21 cellular contexts compared by ENCODE assay signal in the genomic region with DNA sequence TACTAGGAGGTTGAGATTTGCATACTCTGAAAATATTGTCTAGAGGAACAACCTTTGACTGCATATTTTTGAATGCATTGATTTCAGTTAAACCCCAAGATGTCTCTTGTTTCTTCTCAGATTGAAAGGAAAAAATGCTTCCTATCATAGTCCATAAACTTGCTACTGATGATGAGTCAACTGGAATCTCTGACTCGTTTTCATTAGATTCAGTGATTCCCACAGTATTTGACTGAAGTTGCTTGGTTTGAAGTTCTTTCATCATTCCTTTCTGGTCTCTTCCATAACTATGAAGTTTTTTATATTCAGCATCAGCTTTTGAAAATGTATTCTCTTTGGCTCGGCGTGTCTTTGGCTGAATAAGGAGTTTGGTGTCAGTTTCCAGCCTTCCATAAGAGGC. TPM values are rescaled to one million over a fixed set of nuclear protein-coding genes. Genes with fewer than 3 reads are reported as not detected.
DNase-seq lines count a peak whose midpoint lies in the region; ATAC-seq, FAIRE-seq and TF ChIP-seq lines count a peak whose summit lies in the region.
"Had no signal": no experiment of that assay in that cellular context is flagged by ENCODE, and none has a peak within 500 bp of the region (broad histone marks: within the 10 kb centered on the region; RNA-seq: fewer than 3 reads in every experiment).

No MANE protein-coding gene starts in this region.

- in situ Hi-C loops in IMR-90 (cut with MboI; ENCODE audit: low sequenced_read_pairs) = no loop called here
- in situ Hi-C loops in K562 (cut with MboI) = no loop called here

- no peak overlapping the region for H2BK15ac ChIP-seq in IMR-90 (ENCODE audit: low read depth, low read length)

- no peaks in the 10 kb centered on the region for H3K27me3 Mint-ChIP-seq in activated naive CD4-positive, alpha-beta T cell treated with anti-CD3 and anti-CD28 coated beads for 36 hours (ENCODE audit: low read depth)
- H3K27me3 Mint-ChIP-seq: naive B cell had no signal

- H3K9me3 ChIP-seq in IMR-90 (ENCODE audit: control insufficient read depth, insufficient read depth, low read length) (no peaks in the 10 kb centered on the region), K562 (replicated peaks; ENCODE audit: control insufficient read depth, insufficient read depth, low read depth, low read length) (no peaks in the 10 kb centered on the region), osteoblast (ENCODE audit: low read depth, low read length) (no peaks in the 10 kb centered on the region)
- H3K9me3 ChIP-seq: pancreas, Peyer's patch had no signal

- no peak overlapping the region for H3K56ac ChIP-seq in IMR-90 (ENCODE audit: extremely low read depth, insufficient read depth, low read length)

- H3K79me2 ChIP-seq in K562 (ENCODE audit: control insufficient read depth, insufficient read depth, low read length) (no peaks in the 10 kb centered on the region), osteoblast (ENCODE audit: insufficient read depth, low read length) (no peaks in the 10 kb centered on the region)

- no peak overlapping the region for H3K14ac ChIP-seq in IMR-90 (replicated peaks; ENCODE audit: low read depth, low read length)

- TF ChIP-seq RAD21 in IMR-90 (IDR thresholded peaks at IDR 0.05; ENCODE audit: low read length) (no peak), K562 (CRISPR knock-in tag; conservative IDR thresholded peaks at IDR 0.05 in 1 of 2, IDR thresholded peaks at IDR 0.05 in 1 of 2) (no peak)

- H3K27ac ChIP-seq in IMR-90 (ENCODE audit: insufficient read depth, low read length) (no peak overlapping the region), K562 (ENCODE audit: extremely low read depth, low read depth, low read length) (no peak overlapping the region), osteoblast (ENCODE audit: low read depth, low read length) (peak overlapping the region; percentile 32)
- H3K27ac ChIP-seq: HL-60, pancreas, Peyer's patch had no signal

- no peaks in the 10 kb centered on the region for H3K27me3 ChIP-seq in IMR-90 (ENCODE audit: control insufficient read depth, insufficient read depth, low read length)
- no peaks in the 10 kb centered on the region for H3K27me3 ChIP-seq in K562 (ENCODE audit: control insufficient read depth in 2 of 2, insufficient read depth in 2 of 2, low read length in 2 of 2)
- no peaks in the 10 kb centered on the region for H3K27me3 ChIP-seq in osteoblast (ENCODE audit: insufficient read depth, low read length)
- H3K27me3 ChIP-seq: pancreas, Peyer's patch had no signal

- FAIRE-seq in K562 (lab: Jason Lieb, UNC) = no peak
- FAIRE-seq: pancreas, TTC549 had no signal

- H2AFZ ChIP-seq in IMR-90 (replicated peaks; ENCODE audit: low read length, poor library complexity) (no peak overlapping the region), K562 (ENCODE audit: low read depth, low read length) (no peak overlapping the region), osteoblast (ENCODE audit: low read length) (no peak overlapping the region)

- peaks cover 13% of the 10 kb centered on the region for H3K36me3 Mint-ChIP-seq in activated naive CD4-positive, alpha-beta T cell treated with anti-CD3 and anti-CD28 coated beads for 36 hours (ENCODE audit: low read depth)

- no peak for DNase-seq in activated naive CD4-positive, alpha-beta T cell treated with anti-CD3 and anti-CD28 coated beads for 36 hours
- DNase-seq in activated naive CD4-positive, alpha-beta T cell treated with anti-CD3 and anti-CD28 coated beads, Interleukin-2, amount 50 U/mL, for 16 hours = no peak
- peak; percentile 64 for DNase-seq in IMR-90
- no peak for DNase-seq in K562 (ENCODE audit: extremely low read depth in 1 of 4, low spot score in 3 of 4)
- peak; percentile 39 for DNase-seq in osteoblast (ENCODE audit: insufficient read length, low spot score, missing footprints)
- no peak for DNase-seq in activated effector memory CD4-positive, alpha-beta T cell treated with anti-CD3 and anti-CD28 coated beads, Interleukin-2, amount 50 U/mL, for 16 hours
- DNase-seq in effector CD8-positive, alpha-beta T cell (lab: John Stamatoyannopoulos, UW) = no peak
- DNase-seq: GOT3; immature natural killer cell; naive B cell; NCI-H1105; NCI-H82; pancreas; Peyer's patch; stimulated activated CD4-positive, alpha-beta T cell treated with anti-CD3 and anti-CD28 coated beads, Interleukin-2, amount 100 ng/mL, for 48 hours had no signal

- TF ChIP-seq POLR2A in IMR-90 (IDR thresholded peaks at IDR 0.05; ENCODE audit: low read depth, low read length) (no peak), K562 (conservative IDR thresholded peaks at IDR 0.05) (no peak)

- H4K91ac ChIP-seq in IMR-90 (ENCODE audit: insufficient read depth, low read depth, low read length) = no peak overlapping the region

- H3K18ac ChIP-seq in IMR-90 (ENCODE audit: low read depth, low read length) = no peak overlapping the region

- no peak for TF ChIP-seq CTCF in IMR-90 (conservative IDR thresholded peaks at IDR 0.05; ENCODE audit: low read depth, low read length)
- TF ChIP-seq CTCF in K562 (IDR thresholded peaks at IDR 0.05 in 2 of 3, conservative IDR thresholded peaks at IDR 0.05 in 1 of 3; ENCODE audit: insufficient read depth in 2 of 3, low read depth in 1 of 3, low read length in 3 of 3) = no peak
- TF ChIP-seq CTCF in osteoblast (IDR thresholded peaks at IDR 0.05; ENCODE audit: extremely low read depth, low read depth, low read length) = no peak

- no peak overlapping the region for H3K4me3 ChIP-seq in IMR-90 (ENCODE audit: insufficient read depth, low read depth, low read length)
- H3K4me3 ChIP-seq in K562 = no peak overlapping the region
- no peak overlapping the region for H3K4me3 ChIP-seq in osteoblast (ENCODE audit: insufficient read depth, low read length)
- H3K4me3 ChIP-seq: lung, pancreas, Peyer's patch had no signal

- TF ChIP-seq EP300 in K562 (IDR thresholded peaks at IDR 0.05; ENCODE audit: low read length) = no peak

- H3K36me3 ChIP-seq in IMR-90 (ENCODE audit: control insufficient read depth, insufficient read depth, low read length) (peaks cover 6% of the 10 kb centered on the region; the same call in 1 of the 2 replicates), K562 (ENCODE audit: control insufficient read depth, insufficient read depth, low read length) (peaks cover 17% of the 10 kb centered on the region; the same call in 1 of the 3 replicates), osteoblast (ENCODE audit: insufficient read depth, low read length) (peaks cover 7% of the 10 kb centered on the region)

- H3K27ac Mint-ChIP-seq in activated naive CD4-positive, alpha-beta T cell treated with anti-CD3 and anti-CD28 coated beads for 36 hours = peak overlapping the region; percentile 64
- H3K27ac Mint-ChIP-seq: naive B cell had no signal

- no peak overlapping the region for H2AK5ac ChIP-seq in IMR-90 (ENCODE audit: low read depth, low read length)

- H4K20me1 ChIP-seq in IMR-90 (ENCODE audit: insufficient read depth, low read length) (no peaks in the 10 kb centered on the region), K562 (replicated peaks; ENCODE audit: control insufficient read depth, insufficient read depth, low read length) (no peaks in the 10 kb centered on the region), osteoblast (ENCODE audit: insufficient read depth, low read length) (no peaks in the 10 kb centered on the region)

- CTCF ChIA-PET in activated naive CD4-positive, alpha-beta T cell treated with anti-CD3 and anti-CD28 coated beads for 36 hours (lab: Charles Lee) = interaction anchor here (0.6 to 1.1 kb wide), 2 partner anchors 11 to 928 kb away, joined by 3 to 5 read pairs; a partner anchor contains a TSS
- CTCF ChIA-PET in IMR-90 (lab: Yijun Ruan, JAX) = interaction anchor here (0.7 to 1.9 kb wide), 2 partner anchors 11 to 83 kb away, joined by 3 to 6 read pairs; a partner anchor contains a TSS
- CTCF ChIA-PET in K562 (lab: Yijun Ruan, JAX; ENCODE audit: low intra/inter-chr PET ratio) = no interaction called here

- H3K79me1 ChIP-seq in IMR-90 (ENCODE audit: low read depth in 1 of 2, low read length in 2 of 2) = 0 out of 4 replicates have a peak, but pooled peaks cover 0 to 2% of the 10 kb centered on the region in 2 experiments

- H3K23ac ChIP-seq in IMR-90 (ENCODE audit: low read depth, low read length) = no peak overlapping the region

- no peaks in the 10 kb centered on the region for H3K4me1 ChIP-seq in IMR-90 (ENCODE audit: control insufficient read depth, insufficient read depth, low read length)
- H3K4me1 ChIP-seq in K562 (replicated peaks in 1 of 2; ENCODE audit: control insufficient read depth in 2 of 2, insufficient read depth in 2 of 2, low read length in 2 of 2) = no peaks in the 10 kb centered on the region
- H3K4me1 ChIP-seq in osteoblast (ENCODE audit: insufficient read depth, low read length) = no peaks in the 10 kb centered on the region
- H3K4me1 ChIP-seq: pancreas, Peyer's patch had no signal

- POLR2A ChIA-PET in IMR-90 (lab: Charles Lee; ENCODE audit: unreplicated experiment) (no interaction called here), K562 (lab: Yijun Ruan, JAX) (interaction anchor here (0.6 to 1.6 kb wide), 3 partner anchors 9 to 519 kb away, joined by 3 to 11 read pairs (median 4); a partner anchor contains a TSS)

- H3K9me1 ChIP-seq in IMR-90 (ENCODE audit: insufficient read depth, low read length) (no peaks in the 10 kb centered on the region), K562 (ENCODE audit: control insufficient read depth, insufficient read depth, low read length) (no peaks in the 10 kb centered on the region)

- no peak overlapping the region for H2BK120ac ChIP-seq in IMR-90 (ENCODE audit: low read depth, low read length)

- no peak overlapping the region for H3K4ac ChIP-seq in IMR-90 (ENCODE audit: low read depth, low read length)

- no peak overlapping the region for H2BK5ac ChIP-seq in IMR-90 (ENCODE audit: low read depth, low read length, poor library complexity, severe bottlenecking)

- no peak for ATAC-seq in IMR-90 (ENCODE audit: low read depth)
- ATAC-seq in K562 = no peak
- no peak for ATAC-seq in GM18519 (IDR thresholded peaks at IDR 0.05; ENCODE audit: low FRiP score, unreplicated experiment)
- ATAC-seq: pancreas had no signal

- H3K4me1 Mint-ChIP-seq in activated naive CD4-positive, alpha-beta T cell treated with anti-CD3 and anti-CD28 coated beads for 36 hours (ENCODE audit: low read depth) = peaks cover 9% of the 10 kb centered on the region
- H3K4me1 Mint-ChIP-seq: immature natural killer cell had no signal

- BruUV-seq in IMR-90 (replicated peaks; lab: Mats Ljungman, UMichigan) (TSS peak; percentile 85), K562 (replicated peaks; lab: Mats Ljungman, UMichigan) (TSS peak; percentile 12)

- no peak overlapping the region for H3K4me3 Mint-ChIP-seq in activated naive CD4-positive, alpha-beta T cell treated with anti-CD3 and anti-CD28 coated beads for 36 hours
- H3K4me3 Mint-ChIP-seq: immature natural killer cell, naive B cell had no signal

- H3K4me2 ChIP-seq in IMR-90 (ENCODE audit: low read depth, low read length) (no peak overlapping the region; the same call in 1 of the 2 replicates), K562 (ENCODE audit: insufficient read depth, low read length) (no peak overlapping the region), osteoblast (ENCODE audit: insufficient read depth, low read length) (no peak overlapping the region)

- H2BK20ac ChIP-seq in IMR-90 (ENCODE audit: low read depth, low read length) = no peak overlapping the region

- no peak overlapping the region for H4K8ac ChIP-seq in IMR-90 (ENCODE audit: low read depth in 2 of 2, low read length in 2 of 2)

- dilution Hi-C loops in IMR-90 (cut with HindIII; ENCODE audit: low sequenced_read_pairs, unreplicated experiment) = no loop called here

- no peak overlapping the region for H4K5ac ChIP-seq in IMR-90 (ENCODE audit: low read depth, low read length)

- H3K9me3 Mint-ChIP-seq in activated naive CD4-positive, alpha-beta T cell treated with anti-CD3 and anti-CD28 coated beads for 36 hours = no peaks in the 10 kb centered on the region
- H3K9me3 Mint-ChIP-seq: immature natural killer cell, naive B cell had no signal

- H3K9ac ChIP-seq in IMR-90 (ENCODE audit: low read depth, low read length) (no peak overlapping the region), K562 (ENCODE audit: insufficient read depth in 1 of 2, low read depth in 2 of 2, low read length in 2 of 2) (no peak overlapping the region)

- WGBS in IMR-90 (ENCODE audit: extremely low coverage in 2 of 2, insufficient read length in 1 of 2), 2 experiments = no CpG with 5 or more reads among the region's 3 CpGs
- WGBS in K562 (ENCODE audit: insufficient coverage, low coverage, missing lambda C conversion rate) = 65% methylated on average over 3 of the region's 3 CpGs

- intact Hi-C loops in activated naive CD4-positive, alpha-beta T cell treated with anti-CD3 and anti-CD28 coated beads for 36 hours (cut with micrococcal nuclease) = no loop called here
- intact Hi-C loops in IMR-90 (cut with micrococcal nuclease) (no loop called here), K562 (cut with micrococcal nuclease) (no loop called here)

- no peak overlapping the region for H2AK9ac ChIP-seq in IMR-90 (replicated peaks; ENCODE audit: low read depth, low read length, poor library complexity)

RNA-seq across cellular contexts. Expression of a gene that starts 10.7 kb away (rescaled TPM):
- total RNA-seq in activated naive CD4-positive, alpha-beta T cell treated with anti-CD3 and anti-CD28 coated beads for 36 hours = 10 to 100 TPM; 12.9 to 13.2 TPM
- total RNA-seq in IMR-90 (2012; rRNA removed) = 12.7 and 13.9 TPM in 2 replicates
- 6.8 and 8.1 TPM in 2 replicates for polyA plus RNA-seq in IMR-90 (2012; rRNA removed)
- 1.3 and 1.4 TPM in 2 replicates for polyA plus RNA-seq in IMR-90 (2012; cell fraction: cytosol; rRNA removed)
- 5.0 and 39.0 TPM in 2 replicates for polyA plus RNA-seq in IMR-90 (2012; cell fraction: nucleus; rRNA removed; ENCODE audit: low replicate concordance)
- 25.9 and 81.9 TPM in 2 replicates for total RNA-seq in K562 (2011; cell fraction: chromatin; rRNA removed; ENCODE audit: low replicate concordance)
- 15.8 and 16.4 TPM in 2 replicates for total RNA-seq in K562 (2011; cell fraction: nucleolus; rRNA removed)
- 26.4 and 27.9 TPM in 2 replicates for total RNA-seq in K562 (2011; cell fraction: nucleoplasm; rRNA removed)
- total RNA-seq in K562 (2014; rRNA removed) = 12.9 and 14.1 TPM in 2 replicates
- total RNA-seq in K562 (2014; rRNA removed; fragmentation: Illumina TruSeq; extraction: Trizol) = 30.2 TPM in 2 replicates
- total RNA-seq in K562 (2015; rRNA removed; fragmentation: Illumina TruSeq; extraction: Trizol) = 23.6 and 23.7 TPM in 2 replicates
- 15.6 and 20.0 TPM in 2 replicates for total RNA-seq in K562 (2021)
- polyA plus RNA-seq in K562 (2011; rRNA removed) = 23.1 and 32.2 TPM in 2 replicates
- 6.4 and 11.7 TPM in 2 replicates for polyA plus RNA-seq in K562 (2011; cell fraction: cytosol; rRNA removed)
- polyA plus RNA-seq in K562 (2011; cell fraction: nucleus; rRNA removed) = 39.8 and 49.4 TPM in 2 replicates
- polyA plus RNA-seq in K562 (2012) = 11.8 and 18.5 TPM in 2 replicates
- 21.0 and 26.2 TPM in 2 replicates for polyA plus RNA-seq in K562 (2014; fragmentation: Illumina TruSeq; extraction: Trizol)
- polyA plus RNA-seq in K562 (2014; fragmentation: Nextera tagmentation; extraction: Ambion mirVana) = 10 to 100 TPM in 1 of 2 experiments, 1 to 10 TPM in 1; 9.4 to 10.3 TPM
- polyA plus RNA-seq in K562 (2014; rRNA removed) = 19.9 and 28.0 TPM in 2 replicates
- 31.4 and 32.3 TPM in 2 replicates for polyA minus RNA-seq in K562 (2011; rRNA and poly(A)+ RNA removed)
- 8.7 and 9.4 TPM in 2 replicates for polyA minus RNA-seq in K562 (2011; cell fraction: cytosol; rRNA and poly(A)+ RNA removed)
- polyA minus RNA-seq in K562 (2011; cell fraction: nucleus; rRNA and poly(A)+ RNA removed) = 22.5 and 31.9 TPM in 2 replicates
- total RNA-seq in osteoblast = 23.6 and 25.7 TPM in 2 replicates

RNA-seq across cellular contexts. Expression of a gene that starts 11.0 kb away (rescaled TPM):
- total RNA-seq in activated naive CD4-positive, alpha-beta T cell treated with anti-CD3 and anti-CD28 coated beads for 36 hours = 10 to 100 TPM; 11.3 to 12.9 TPM
- 5.6 and 10.6 TPM in 2 replicates for total RNA-seq in IMR-90 (2012; rRNA removed)
- 3.2 and 5.1 TPM in 2 replicates for polyA plus RNA-seq in IMR-90 (2012; rRNA removed)
- polyA plus RNA-seq in IMR-90 (2012; cell fraction: cytosol; rRNA removed) = 0.69 and 1.2 TPM in 2 replicates
- 2.5 and 12.0 TPM in 2 replicates for polyA plus RNA-seq in IMR-90 (2012; cell fraction: nucleus; rRNA removed; ENCODE audit: low replicate concordance)
- total RNA-seq in K562 (2011; cell fraction: chromatin; rRNA removed; ENCODE audit: low replicate concordance) = 23.7 and 43.2 TPM in 2 replicates
- 16.5 and 16.6 TPM in 2 replicates for total RNA-seq in K562 (2011; cell fraction: nucleolus; rRNA removed)
- 24.3 and 26.5 TPM in 2 replicates for total RNA-seq in K562 (2011; cell fraction: nucleoplasm; rRNA removed)
- total RNA-seq in K562 (2014; rRNA removed) = 9.9 and 10.8 TPM in 2 replicates
- 16.8 and 18.5 TPM in 2 replicates for total RNA-seq in K562 (2014; rRNA removed; fragmentation: Illumina TruSeq; extraction: Trizol)
- 12.9 and 15.3 TPM in 2 replicates for total RNA-seq in K562 (2015; rRNA removed; fragmentation: Illumina TruSeq; extraction: Trizol)
- total RNA-seq in K562 (2021) = 13.1 and 13.8 TPM in 2 replicates
- polyA plus RNA-seq in K562 (2011; rRNA removed) = 8.8 and 10.2 TPM in 2 replicates
- polyA plus RNA-seq in K562 (2011; cell fraction: cytosol; rRNA removed) = 5.1 and 8.7 TPM in 2 replicates
- 8.9 and 10.8 TPM in 2 replicates for polyA plus RNA-seq in K562 (2011; cell fraction: nucleus; rRNA removed)
- polyA plus RNA-seq in K562 (2012) = 10.5 and 11.0 TPM in 2 replicates
- polyA plus RNA-seq in K562 (2014; fragmentation: Illumina TruSeq; extraction: Trizol) = 16.7 and 19.0 TPM in 2 replicates
- polyA plus RNA-seq in K562 (2014; fragmentation: Nextera tagmentation; extraction: Ambion mirVana) = 10 to 100 TPM; 20.9 to 35.1 TPM
- 14.2 and 16.3 TPM in 2 replicates for polyA plus RNA-seq in K562 (2014; rRNA removed)
- polyA minus RNA-seq in K562 (2011; rRNA and poly(A)+ RNA removed) = 19.2 and 23.9 TPM in 2 replicates
- 3.1 and 6.2 TPM in 2 replicates for polyA minus RNA-seq in K562 (2011; cell fraction: cytosol; rRNA and poly(A)+ RNA removed)
- polyA minus RNA-seq in K562 (2011; cell fraction: nucleus; rRNA and poly(A)+ RNA removed) = 16.6 and 20.7 TPM in 2 replicates
- 7.4 and 11.2 TPM in 2 replicates for total RNA-seq in osteoblast

RNA-seq across cellular contexts. Expression of a gene that starts 39.9 kb away (rescaled TPM):
- total RNA-seq in activated naive CD4-positive, alpha-beta T cell treated with anti-CD3 and anti-CD28 coated beads for 36 hours = not detected
- not detected in 2 replicates for total RNA-seq in IMR-90 (2012; rRNA removed)
- polyA plus RNA-seq in IMR-90 (2012; rRNA removed) = not detected in 2 replicates
- polyA plus RNA-seq in IMR-90 (2012; cell fraction: cytosol; rRNA removed) = not detected in 2 replicates
- polyA plus RNA-seq in IMR-90 (2012; cell fraction: nucleus; rRNA removed; ENCODE audit: low replicate concordance) = 0.02 TPM in 1 of 2 replicates, not detected in the other
- total RNA-seq in K562 (2011; cell fraction: chromatin; rRNA removed; ENCODE audit: low replicate concordance) = 0.14 TPM in 1 of 2 replicates, not detected in the other
- not detected in 2 replicates for total RNA-seq in K562 (2011; cell fraction: nucleolus; rRNA removed)
- total RNA-seq in K562 (2011; cell fraction: nucleoplasm; rRNA removed) = 0.44 TPM in 1 of 2 replicates, not detected in the other
- total RNA-seq in K562 (2014; rRNA removed) = not detected in 2 replicates
- total RNA-seq in K562 (2014; rRNA removed; fragmentation: Illumina TruSeq; extraction: Trizol) = not detected in 2 replicates
- total RNA-seq in K562 (2015; rRNA removed; fragmentation: Illumina TruSeq; extraction: Trizol) = 0.04 TPM in 1 of 2 replicates, not detected in the other
- total RNA-seq in K562 (2021) = not detected in 2 replicates
- polyA plus RNA-seq in K562 (2011; rRNA removed) = not detected in 2 replicates
- polyA plus RNA-seq in K562 (2011; cell fraction: cytosol; rRNA removed) = not detected in 2 replicates
- polyA plus RNA-seq in K562 (2011; cell fraction: nucleus; rRNA removed) = not detected in 2 replicates
- 0.13 and 0.43 TPM in 2 replicates for polyA plus RNA-seq in K562 (2012)
- polyA plus RNA-seq in K562 (2014; fragmentation: Illumina TruSeq; extraction: Trizol) = not detected in 2 replicates
- polyA plus RNA-seq in K562 (2014; fragmentation: Nextera tagmentation; extraction: Ambion mirVana) = not detected
- not detected in 2 replicates for polyA plus RNA-seq in K562 (2014; rRNA removed)
- polyA minus RNA-seq in K562 (2011; rRNA and poly(A)+ RNA removed) = not detected in 2 replicates
- not detected in 2 replicates for polyA minus RNA-seq in K562 (2011; cell fraction: cytosol; rRNA and poly(A)+ RNA removed)
- not detected in 2 replicates for polyA minus RNA-seq in K562 (2011; cell fraction: nucleus; rRNA and poly(A)+ RNA removed)
- not detected in 2 replicates for total RNA-seq in osteoblast
- total RNA-seq: G401, pancreas, Peyer's patch had no signal
- polyA plus RNA-seq: AG04450, immature natural killer cell, pancreas had no signal

Comparison
In these comparisons a context has a peak if more than half of its experiments do, and no peak if none do; other contexts are left out.
1. DNase-seq: peak in IMR-90 (single experiment) and osteoblast (single experiment); none in activated naive CD4-positive, alpha-beta T cell treated with anti-CD3 and anti-CD28 coated beads for 36 hours (single experiment), activated naive CD4-positive, alpha-beta T cell treated with anti-CD3 and anti-CD28 coated beads, Interleukin-2, amount 50 U/mL, for 16 hours (single experiment), K562 (0 of 4), activated effector memory CD4-positive, alpha-beta T cell treated with anti-CD3 and anti-CD28 coated beads, Interleukin-2, amount 50 U/mL, for 16 hours (single experiment) and effector CD8-positive, alpha-beta T cell (single experiment).